In genomic region chr13:33126909-33127607, GRCh38 we compare ENCODE assay signal across 12 cellular contexts.
DNase-seq lines count a peak whose midpoint lies in the region; TF ChIP-seq lines count a peak whose summit lies in the region.
"Had no signal": no experiment of that assay in that cellular context is flagged by ENCODE, and none has a peak within 500 bp of the region (broad histone marks: within the 10 kb centered on the region; RNA-seq: fewer than 3 reads in every experiment).

No MANE protein-coding gene starts in this region.

- peak overlapping the region; percentile 33 for H3K4me2 ChIP-seq in hepatocyte

- 86% methylated on average over 16 of the region's 16 CpGs for WGBS in hepatocyte (ENCODE audit: low lambda C conversion rate, missing lambda C conversion rate)

- H3K79me2 ChIP-seq in hepatocyte: no peaks in the 10 kb centered on the region

- DNase-seq in ELR (ENCODE audit: low read depth): peak; percentile 26
- no peak for DNase-seq in breast epithelium (ENCODE audit: low spot score in 2 of 2)
- no peak for DNase-seq in hepatocyte (ENCODE audit: low spot score)
- DNase-seq in GM13977 (ENCODE audit: low spot score): no peak
- no peak for DNase-seq in Ammon's horn (ENCODE audit: low spot score)
- no peak for DNase-seq in activated CD8-positive, alpha-beta memory T cell treated with anti-CD3 and anti-CD28 coated beads, Interleukin-2, amount 50 U/mL, for 4 hours
- no peak for DNase-seq in germinal center (ENCODE audit: low spot score)
- DNase-seq: activated CD4-positive, alpha-beta T cell treated with anti-CD3 and anti-CD28 coated beads for 1 hour; NCI-H2171; stimulated activated CD4-positive, alpha-beta T cell treated with anti-CD3 and anti-CD28 coated beads, Interleukin-12 subunit alpha, Interleukin-12 subunit beta, amount 100 ng/mL, for 4 hours had no signal

- H4K20me1 ChIP-seq in hepatocyte (ENCODE audit: insufficient read depth, poor library complexity, severe bottlenecking): no peaks in the 10 kb centered on the region

- peak overlapping the region in 2 of 3 donors; percentile 34 to 39 for H3K9ac ChIP-seq in skeletal muscle tissue (ENCODE audit: low read depth in 1 of 3, low read length in 3 of 3)

- no peaks in the 10 kb centered on the region for H3K9me2 ChIP-seq in hepatocyte (replicated peaks; ENCODE audit: insufficient read depth)

- TF ChIP-seq CTCF in breast epithelium (IDR thresholded peaks at IDR 0.05) (no peak), hepatocyte (IDR thresholded peaks at IDR 0.05; ENCODE audit: poor library complexity) (no peak), GM13977 (IDR thresholded peaks at IDR 0.05; ENCODE audit: extremely low read depth, insufficient read depth, missing control alignments) (no peak)

- intact Hi-C loops in breast epithelium (cut with DNase I; ENCODE audit: low total_unique reads): no loop called here

- H3K27ac ChIP-seq in breast epithelium (peak overlapping the region; percentile 76 to 86), hepatocyte (peak overlapping the region; percentile 79), skeletal muscle tissue (ENCODE audit: low read depth, low read length) (peak overlapping the region; percentile 88)

- TF ChIP-seq POLR2A in breast epithelium (IDR thresholded peaks at IDR 0.05): no peak

- H3K9me3 ChIP-seq in breast epithelium (no peaks in the 10 kb centered on the region), hepatocyte (ENCODE audit: low read depth) (no peaks in the 10 kb centered on the region), skeletal muscle tissue (ENCODE audit: control insufficient read depth in 3 of 3, low read length in 3 of 3) (no peaks in the 10 kb centered on the region)
- H3K9me3 ChIP-seq: SJSA1 had no signal

- H3K4me3 ChIP-seq in breast epithelium (no peak overlapping the region), hepatocyte (no peak overlapping the region), skeletal muscle tissue (ENCODE audit: low read length in 3 of 3) (peak overlapping the region; percentile 45 to 56 (median 55))
- H3K4me3 ChIP-seq: SJSA1 had no signal

- in situ Hi-C loops in GM13977 (cut with MboI; ENCODE audit: low pct_unique_long_range_greater_than_20kb, low sequenced_read_pairs, unreplicated experiment): no loop called here

- H3K36me3 ChIP-seq in breast epithelium: no peaks in the 10 kb centered on the region
- no peaks in the 10 kb centered on the region for H3K36me3 ChIP-seq in hepatocyte (replicated peaks; ENCODE audit: insufficient read depth, low read depth)
- H3K36me3 ChIP-seq in skeletal muscle tissue (ENCODE audit: control insufficient read depth in 3 of 3, insufficient read depth in 3 of 3, low read length in 3 of 3): peaks cover 7 to 15% (median 14%) of the 10 kb centered on the region in 3 donors

- H3K27me3 ChIP-seq in breast epithelium: no peaks in the 10 kb centered on the region
- no peaks in the 10 kb centered on the region for H3K27me3 ChIP-seq in hepatocyte
- no peaks in the 10 kb centered on the region for H3K27me3 ChIP-seq in skeletal muscle tissue (ENCODE audit: control insufficient read depth in 3 of 3, insufficient read depth in 3 of 3, low read length in 3 of 3)
- H3K27me3 ChIP-seq: SJSA1 had no signal

- H2AFZ ChIP-seq in hepatocyte: no peak overlapping the region

- H3K4me1 ChIP-seq in breast epithelium (peaks cover 3 to 4% of the 10 kb centered on the region in 2 donors), hepatocyte (ENCODE audit: insufficient read depth) (peaks cover 34% of the 10 kb centered on the region), skeletal muscle tissue (ENCODE audit: control insufficient read depth in 3 of 3, insufficient read depth in 3 of 3, low read length in 3 of 3) (peaks cover 24 to 45% (median 27%) of the 10 kb centered on the region in 3 donors)

Comparison
In these comparisons a context has a peak if more than half of its experiments do, and no peak if none do; other contexts are left out.
1. H3K4me3 ChIP-seq: peak in skeletal muscle tissue (3 of 3); none in breast epithelium (0 of 3) and hepatocyte (single experiment).
2. Peak in every context shown above with its lines, with median percentiles within 50 percentile points of each other: H3K27ac ChIP-seq.